In the genomic region with DNA sequence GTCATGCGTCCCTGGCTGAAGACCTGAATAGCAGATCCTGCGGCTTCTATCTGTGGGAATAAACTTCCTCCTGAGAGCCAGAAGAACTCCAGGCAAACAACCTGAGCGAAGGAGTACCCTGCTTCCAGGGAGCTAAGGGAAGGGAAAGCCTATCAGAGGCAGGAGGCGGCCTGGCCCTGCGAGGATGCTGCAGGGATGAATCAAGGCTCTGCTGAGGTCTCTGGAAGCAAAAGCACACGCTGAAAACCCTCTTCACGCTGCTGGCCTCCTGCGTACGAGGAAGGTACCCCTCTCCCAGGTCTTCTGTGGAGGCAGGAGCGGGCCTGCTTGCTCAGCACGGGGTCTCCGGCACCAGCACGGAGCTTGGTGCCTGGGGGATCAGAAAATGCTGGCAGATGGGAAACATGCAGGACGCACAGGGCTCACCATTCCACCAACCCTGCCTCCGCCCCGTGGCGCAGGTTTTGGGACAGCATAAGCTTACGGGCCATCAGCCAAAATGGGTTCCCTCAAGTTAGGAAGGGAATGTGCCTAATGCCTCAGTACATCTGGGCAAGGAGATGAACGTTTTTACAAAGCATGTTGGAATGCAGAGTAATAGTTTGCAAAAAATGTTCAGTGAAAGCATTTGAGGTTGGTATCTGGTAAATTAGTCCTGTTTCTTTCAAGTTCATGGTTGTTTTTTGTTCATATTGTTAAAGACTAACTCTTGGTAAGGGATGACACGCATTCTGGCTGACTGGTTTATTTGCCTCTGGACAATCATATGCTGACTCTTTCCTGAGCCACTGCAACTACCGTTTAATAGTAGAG, we compare ENCODE assay signal across 12 cellular contexts.
A peak's percentile ranks its signal among the peaks of the same experiment; 100 is the strongest.
DNase-seq lines count a peak whose midpoint lies in the region; ATAC-seq and TF ChIP-seq lines count a peak whose summit lies in the region.
"Had no signal": no experiment of that assay in that cellular context is flagged by ENCODE, and none has a peak within 500 bp of the region (broad histone marks: within the 10 kb centered on the region; RNA-seq: fewer than 3 reads in every experiment).

No MANE protein-coding gene starts in this region.

- no peak overlapping the region for H3K4me3 Mint-ChIP-seq in activated naive CD4-positive, alpha-beta T cell treated with anti-CD3 and anti-CD28 coated beads, Interleukin-2, amount 10 ng/mL, durations not matched to agents 7 days and 5 days
- H3K4me3 Mint-ChIP-seq in activated naive CD8-positive, alpha-beta T cell = no peak overlapping the region
- H3K4me3 Mint-ChIP-seq: activated CD4-positive, alpha-beta memory T cell treated with anti-CD3 and anti-CD28 coated beads, Interleukin-2, amount 10 ng/mL, durations not matched to agents 7 days and 5 days; neural crest cell had no signal

- H3K27ac Mint-ChIP-seq in activated naive CD4-positive, alpha-beta T cell treated with anti-CD3 and anti-CD28 coated beads, Interleukin-2, amount 10 ng/mL, durations not matched to agents 7 days and 5 days = peak overlapping the region; percentile 84
- H3K27ac Mint-ChIP-seq in activated naive CD8-positive, alpha-beta T cell = peak overlapping the region; percentile 92

- H3K79me2 ChIP-seq in MM.1S (ENCODE audit: low read length) = peaks cover 99% of the 10 kb centered on the region

- TF ChIP-seq CTCF in gastroesophageal sphincter (IDR thresholded peaks at IDR 0.05) = no peak
- TF ChIP-seq CTCF in tibial artery (IDR thresholded peaks at IDR 0.05) = no peak
- no peak for TF ChIP-seq CTCF in MM.1S (IDR thresholded peaks at IDR 0.05; ENCODE audit: low read length)

- no peaks in the 10 kb centered on the region for H4K20me1 ChIP-seq in MM.1S (ENCODE audit: insufficient read depth, low read length)

- H3K9me3 ChIP-seq in gastroesophageal sphincter (no peaks in the 10 kb centered on the region), tibial artery (no peaks in the 10 kb centered on the region), MM.1S (replicated peaks; ENCODE audit: insufficient read depth, low read length) (no peaks in the 10 kb centered on the region)

- no peak for DNase-seq in activated naive CD4-positive, alpha-beta T cell treated with anti-CD3 and anti-CD28 coated beads, Interleukin-2, amount 10 ng/mL, durations not matched to agents 7 days and 5 days
- DNase-seq in activated naive CD4-positive, alpha-beta T cell treated with Interleukin-2 at 50 U/mL for 16 hours = no peak
- DNase-seq in tibial artery (no peak), MM.1S (no peak), cortex of kidney (lab: John Stamatoyannopoulos, UW) (no peak)
- DNase-seq: activated CD4-positive, alpha-beta memory T cell treated with anti-CD3 and anti-CD28 coated beads, Interleukin-2, amount 10 ng/mL, durations not matched to agents 7 days and 5 days; NCI-H2171; Right ventricle myocardium superior had no signal

- no peak for ATAC-seq in gastroesophageal sphincter
- no peak for ATAC-seq in HG03378 (IDR thresholded peaks at IDR 0.05; ENCODE audit: unreplicated experiment)

- no peaks in the 10 kb centered on the region for H3K9me2 ChIP-seq in MM.1S (replicated peaks; ENCODE audit: insufficient read depth, low read length)

- no peak overlapping the region for H3K9ac ChIP-seq in MM.1S (ENCODE audit: low read length)

- no peaks in the 10 kb centered on the region for H3K9me3 Mint-ChIP-seq in activated naive CD4-positive, alpha-beta T cell treated with anti-CD3 and anti-CD28 coated beads, Interleukin-2, amount 10 ng/mL, durations not matched to agents 7 days and 5 days
- H3K9me3 Mint-ChIP-seq in activated naive CD8-positive, alpha-beta T cell (ENCODE audit: low read depth) = no peaks in the 10 kb centered on the region
- H3K9me3 Mint-ChIP-seq: activated CD4-positive, alpha-beta memory T cell treated with anti-CD3 and anti-CD28 coated beads, Interleukin-2, amount 10 ng/mL, durations not matched to agents 7 days and 5 days; neural crest cell had no signal

- H3K4me1 Mint-ChIP-seq in activated naive CD4-positive, alpha-beta T cell treated with anti-CD3 and anti-CD28 coated beads, Interleukin-2, amount 10 ng/mL, durations not matched to agents 7 days and 5 days = peaks cover 65% of the 10 kb centered on the region
- H3K4me1 Mint-ChIP-seq in activated naive CD8-positive, alpha-beta T cell (ENCODE audit: low read depth) = peaks cover 50% of the 10 kb centered on the region

- no peak for TF ChIP-seq POLR2A in gastroesophageal sphincter (IDR thresholded peaks at IDR 0.05)

- H3F3A ChIP-seq in MM.1S (ENCODE audit: insufficient read depth, low read length) = no peaks in the 10 kb centered on the region

- WGBS in gastroesophageal sphincter (ENCODE audit: low coverage in 1 of 2), 2 donors = 59 to 62% methylated on average over 2 to 14 of the region's 21 CpGs

- H3K4me2 ChIP-seq in MM.1S (ENCODE audit: low read depth, low read length) = no peak overlapping the region

- CTCF ChIA-PET in activated naive CD4-positive, alpha-beta T cell treated with anti-CD3 and anti-CD28 coated beads, Interleukin-2, amount 10 ng/mL, durations not matched to agents 7 days and 5 days (lab: Charles Lee) = no interaction called here

- no peaks in the 10 kb centered on the region for H3K27me3 ChIP-seq in gastroesophageal sphincter
- H3K27me3 ChIP-seq in tibial artery = no peaks in the 10 kb centered on the region
- H3K27me3 ChIP-seq in MM.1S (replicated peaks; ENCODE audit: insufficient read depth, low read length) = no peaks in the 10 kb centered on the region

- H3K36me3 Mint-ChIP-seq in activated naive CD4-positive, alpha-beta T cell treated with anti-CD3 and anti-CD28 coated beads, Interleukin-2, amount 10 ng/mL, durations not matched to agents 7 days and 5 days = peaks cover 70% of the 10 kb centered on the region
- H3K36me3 Mint-ChIP-seq in activated naive CD8-positive, alpha-beta T cell = peaks cover 28% of the 10 kb centered on the region

- intact Hi-C loops in tibial artery (cut with DNase I; ENCODE audit: low total_unique reads) = no loop called here

- H3K4me3 ChIP-seq in gastroesophageal sphincter (no peak overlapping the region), tibial artery (no peak overlapping the region), MM.1S (ENCODE audit: low read length) (no peak overlapping the region)

- H3K4me1 ChIP-seq in gastroesophageal sphincter (peaks cover 0 to 48% (median 0%) of the 10 kb centered on the region in 3 donors), tibial artery (peaks cover 0 to 24% (median 10%) of the 10 kb centered on the region in 4 donors), MM.1S (ENCODE audit: low read length) (peaks cover 4% of the 10 kb centered on the region; the same call in 1 of the 2 replicates)

- H3K27me3 Mint-ChIP-seq in activated naive CD4-positive, alpha-beta T cell treated with anti-CD3 and anti-CD28 coated beads, Interleukin-2, amount 10 ng/mL, durations not matched to agents 7 days and 5 days = no peaks in the 10 kb centered on the region
- no peaks in the 10 kb centered on the region for H3K27me3 Mint-ChIP-seq in activated naive CD8-positive, alpha-beta T cell
- H3K27me3 Mint-ChIP-seq: activated CD4-positive, alpha-beta memory T cell treated with anti-CD3 and anti-CD28 coated beads, Interleukin-2, amount 10 ng/mL, durations not matched to agents 7 days and 5 days had no signal

- peak overlapping the region in 3 of 4 donors; percentile 25 to 40 (median 37) for H3K27ac ChIP-seq in gastroesophageal sphincter
- H3K27ac ChIP-seq in tibial artery = peak overlapping the region; percentile 27 to 45
- H3K27ac ChIP-seq in MM.1S (ENCODE audit: low read length) = no peak overlapping the region

- H3K36me3 ChIP-seq in gastroesophageal sphincter (peaks cover 0 to 32% of the 10 kb centered on the region in 2 donors), tibial artery (peaks cover 9 to 22% (median 14%) of the 10 kb centered on the region in 3 donors), MM.1S (replicated peaks; ENCODE audit: insufficient read depth, low read length) (peaks cover 24% of the 10 kb centered on the region)

- H2AFZ ChIP-seq in MM.1S (ENCODE audit: low read length) = no peak overlapping the region

- TF ChIP-seq EP300 in gastroesophageal sphincter (IDR thresholded peaks at IDR 0.05) = no peak
